ENCODE assay signal across 9 cellular contexts in genomic region chr19:3210347-3211017, GRCh38. TPM values are rescaled to one million over a fixed set of nuclear protein-coding genes. Genes with fewer than 3 reads are reported as not detected.
DNase-seq lines count a peak whose midpoint lies in the region; ATAC-seq, FAIRE-seq and TF ChIP-seq lines count a peak whose summit lies in the region.
"Had no signal": no experiment of that assay in that cellular context is flagged by ENCODE, and none has a peak within 500 bp of the region (broad histone marks: within the 10 kb centered on the region; RNA-seq: fewer than 3 reads in every experiment).

No MANE protein-coding gene starts in this region.

- WGBS in heart left ventricle, 4 donors = 44 to 53% (median 44%) methylated on average over 17 to 20 of the region's 20 CpGs

- H3K4me3 ChIP-seq in AG04450 (ENCODE audit: low read depth, low read length) (no peak overlapping the region), SJSA1 (no peak overlapping the region), heart left ventricle (no peak overlapping the region)

- no peaks in the 10 kb centered on the region; the same call in 1 of the 2 replicates for H3K9me3 ChIP-seq in AG04450 (ENCODE audit: control insufficient read depth, insufficient read depth, low read length)
- peaks cover 3% of the 10 kb centered on the region; the same call in 1 of the 2 replicates for H3K9me3 ChIP-seq in SJSA1 (replicated peaks)
- no peaks in the 10 kb centered on the region for H3K9me3 ChIP-seq in heart left ventricle

- no peak overlapping the region for H3K27ac ChIP-seq in AG04450 (ENCODE audit: low read depth, low read length)
- H3K27ac ChIP-seq in SJSA1 = no peak overlapping the region
- no peak overlapping the region for H3K27ac ChIP-seq in heart left ventricle

- TF ChIP-seq CTCF in AG04450 (IDR thresholded peaks at IDR 0.05; ENCODE audit: low read depth, low read length) (peak; percentile 70), heart left ventricle (IDR thresholded peaks at IDR 0.05) (peak; percentile 33 to 60 (median 50))

- ATAC-seq in heart left ventricle (peak in 3 of 4 donors; percentile 63 to 70 (median 64)), HG02870 (IDR thresholded peaks at IDR 0.05; ENCODE audit: unreplicated experiment) (no peak), HG03378 (IDR thresholded peaks at IDR 0.05; ENCODE audit: unreplicated experiment) (no peak)

- TF ChIP-seq POLR2A in heart left ventricle (IDR thresholded peaks at IDR 0.05) = no peak

- intact Hi-C loops in heart left ventricle (cut with DNase I) = no loop called here

- peak; percentile 59 for FAIRE-seq in GM19239 (lab: Jason Lieb, UNC)

- peaks cover 51% of the 10 kb centered on the region for H3K36me3 ChIP-seq in SJSA1
- H3K36me3 ChIP-seq in heart left ventricle = peaks cover 0 to 31% (median 24%) of the 10 kb centered on the region in 9 donors

- peaks cover 10% of the 10 kb centered on the region for H3K4me1 ChIP-seq in SJSA1 (replicated peaks)
- no peaks in the 10 kb centered on the region for H3K4me1 ChIP-seq in heart left ventricle

- DNase-seq in AG04450 (ENCODE audit: low read depth, low spot score) (no peak), GM19239 (ENCODE audit: insufficient read length, low spot score) (peak; percentile 93), SJSA1 (ENCODE audit: low read depth in 1 of 2, low spot score in 2 of 2) (peak; percentile 46 to 72), heart left ventricle (peak in 3 of 5 donors; percentile 55 to 80 (median 63))
- peak; percentile 78 for DNase-seq in activated naive CD4-positive, alpha-beta T cell treated with Interleukin-2 at 50 U/mL for 16 hours
- DNase-seq in stimulated activated CD4-positive, alpha-beta T cell treated with anti-CD3 and anti-CD28 coated beads, Interleukin-15, amount 100 ng/mL, for 1 hour (ENCODE audit: low read depth in 1 of 2, low spot score in 1 of 2) = peak; percentile 52 to 67

- POLR2A ChIA-PET in AG04450 (lab: Yijun Ruan, JAX) = interaction anchor here (1.0 kb wide), 1 partner anchor 260 kb away, joined by 3 read pairs; no protein-coding TSS in a partner anchor

- CTCF ChIA-PET in AG04450 (lab: Charles Lee) = interaction anchor here (0.6 to 1.2 kb wide), 3 partner anchors 248 to 286 kb away, joined by 3 to 10 read pairs (median 4); no protein-coding TSS in a partner anchor

- H3K27me3 ChIP-seq in AG04450 (ENCODE audit: control insufficient read depth, insufficient read depth, low read length) (no peaks in the 10 kb centered on the region), SJSA1 (replicated peaks) (no peaks in the 10 kb centered on the region), heart left ventricle (no peaks in the 10 kb centered on the region)

RNA-seq across cellular contexts. Expression of gene CELF5, which starts 14.0 kb away (rescaled TPM):
- polyA plus RNA-seq in AG04450 (2011; rRNA removed) = not detected in 2 replicates
- not detected in 2 replicates for polyA minus RNA-seq in AG04450 (2011; rRNA and poly(A)+ RNA removed)
- total RNA-seq in SJSA1 (2014; rRNA removed; shearing (Covaris generic)) = 2.2 TPM in 1 of 2 replicates, not detected in the other
- not detected for total RNA-seq in heart left ventricle
- not detected for polyA plus RNA-seq in heart left ventricle
- total RNA-seq: pulmonary artery endothelial cell had no signal

RNA-seq across cellular contexts. Expression of gene NCLN, which starts 24.8 kb away (rescaled TPM):
- polyA plus RNA-seq in AG04450 (2011; rRNA removed) (27.1 and 40.3 TPM in 2 replicates), heart left ventricle (10 to 100 TPM; 20.5 to 67.5 TPM)
- 24.5 and 37.8 TPM in 2 replicates for polyA minus RNA-seq in AG04450 (2011; rRNA and poly(A)+ RNA removed)
- 143 and 148 TPM in 2 replicates for total RNA-seq in SJSA1 (2014; rRNA removed; shearing (Covaris generic))
- total RNA-seq in heart left ventricle = 10 to 100 TPM; 16.7 to 47.5 (median 26.4) TPM

RNA-seq across cellular contexts. Expression of gene S1PR4, which starts 31.9 kb away (rescaled TPM):
- polyA plus RNA-seq in AG04450 (2011; rRNA removed) (not detected in 2 replicates), heart left ventricle (1 to 10 TPM; 1.4 to 1.7 TPM)
- polyA minus RNA-seq in AG04450 (2011; rRNA and poly(A)+ RNA removed) = not detected in 2 replicates
- total RNA-seq in SJSA1 (2014; rRNA removed; shearing (Covaris generic)) = not detected in 2 replicates
- 1 to 10 TPM in 4 of 9 donors, under 1 TPM in 5; 0.35 to 5.5 (median 0.87) TPM for total RNA-seq in heart left ventricle

Comparison
In these comparisons a context has a peak if more than half of its experiments do, and no peak if none do; other contexts are left out.
1. ATAC-seq: peak in heart left ventricle (3 of 4); none in HG02870 (single experiment) and HG03378 (single experiment).